In the genomic region with DNA sequence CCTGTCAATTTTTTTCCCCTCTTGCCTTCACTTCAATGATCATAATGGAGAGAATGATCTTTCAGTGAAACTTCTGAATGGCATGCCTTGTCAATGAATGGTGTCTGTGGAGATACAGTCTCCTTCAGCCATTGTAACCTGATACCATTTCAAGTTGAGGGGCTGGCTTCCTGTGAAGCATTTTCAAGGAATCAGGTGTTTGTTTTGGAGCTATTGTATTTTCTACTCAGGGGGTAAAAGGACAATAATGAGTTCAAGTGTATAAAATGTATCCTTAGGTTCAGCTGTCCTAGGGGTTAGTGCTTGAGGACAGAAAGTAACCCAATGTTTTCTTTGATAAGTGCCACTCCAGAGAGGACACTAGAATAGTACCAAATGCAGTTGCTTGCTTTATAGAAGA, we compare ENCODE assay signal across 28 cellular contexts. TPM values are rescaled to one million over a fixed set of nuclear protein-coding genes. Genes with fewer than 3 reads are reported as not detected.
DNase-seq lines count a peak whose midpoint lies in the region; ATAC-seq and TF ChIP-seq lines count a peak whose summit lies in the region.
"Had no signal": no experiment of that assay in that cellular context is flagged by ENCODE, and none has a peak within 500 bp of the region (broad histone marks: within the 10 kb centered on the region; RNA-seq: fewer than 3 reads in every experiment).

No MANE protein-coding gene starts in this region.

- no peaks in the 10 kb centered on the region for H4K20me1 ChIP-seq in PC-3 (ENCODE audit: low read length)

- ATAC-seq in PC-3 (no peak), HG02798 (IDR thresholded peaks at IDR 0.05; ENCODE audit: poor library complexity, unreplicated experiment) (no peak)
- ATAC-seq: gastroesophageal sphincter; GM12878; naive thymus-derived CD8-positive, alpha-beta T cell had no signal

- H3K27me3 ChIP-seq in PC-3 (ENCODE audit: low read length) (no peaks in the 10 kb centered on the region), spleen (replicated peaks in 1 of 7) (peaks cover 0 to 20% (median 0%) of the 10 kb centered on the region in 7 donors)
- H3K27me3 ChIP-seq: vagina had no signal

- H3K36me3 ChIP-seq in PC-3 (ENCODE audit: low read depth, low read length) (no peaks in the 10 kb centered on the region), spleen (no peaks in the 10 kb centered on the region)
- H3K36me3 ChIP-seq: gastroesophageal sphincter, prostate gland, vagina had no signal

- H3K27ac Mint-ChIP-seq in nephron: peak overlapping the region in 2 of 3 experiments; percentile 2 to 51
- no peak overlapping the region for H3K27ac Mint-ChIP-seq in glutamatergic neuron (ENCODE audit: unreplicated experiment)
- H3K27ac Mint-ChIP-seq: activated CD4-positive, alpha-beta T cell treated with anti-CD3 and anti-CD28 coated beads, Interleukin-2, amount 10 ng/mL, durations not matched to agents 7 days and 5 days; HFFc6; immature natural killer cell; naive thymus-derived CD8-positive, alpha-beta T cell had no signal

- peaks cover 20% of the 10 kb centered on the region for H3K27me3 Mint-ChIP-seq in nephron (ENCODE audit: low read depth)
- H3K27me3 Mint-ChIP-seq in glutamatergic neuron (ENCODE audit: unreplicated experiment): peaks cover 1% of the 10 kb centered on the region
- H3K27me3 Mint-ChIP-seq: activated CD4-positive, alpha-beta T cell treated with anti-CD3 and anti-CD28 coated beads, Interleukin-2, amount 10 ng/mL, durations not matched to agents 7 days and 5 days had no signal

- H3K79me2 ChIP-seq in PC-3 (ENCODE audit: low read length): no peaks in the 10 kb centered on the region

- H3K4me3 ChIP-seq in PC-3 (ENCODE audit: low read length) (no peak overlapping the region), spleen (no peak overlapping the region)
- H3K4me3 ChIP-seq: gastroesophageal sphincter, GM12878, lung, prostate gland, skin epidermis, vagina had no signal

- H3K4me1 ChIP-seq in PC-3 (ENCODE audit: insufficient read depth, low read length) (peaks cover 12% of the 10 kb centered on the region), spleen (no peaks in the 10 kb centered on the region)
- H3K4me1 ChIP-seq: gastroesophageal sphincter, prostate gland, vagina had no signal

- H3K4me1 Mint-ChIP-seq in nephron (peaks cover 42% of the 10 kb centered on the region), glutamatergic neuron (ENCODE audit: low read depth, unreplicated experiment) (no peaks in the 10 kb centered on the region)
- H3K4me1 Mint-ChIP-seq: activated CD4-positive, alpha-beta T cell treated with anti-CD3 and anti-CD28 coated beads, Interleukin-2, amount 10 ng/mL, durations not matched to agents 7 days and 5 days; immature natural killer cell; naive thymus-derived CD8-positive, alpha-beta T cell had no signal

- TF ChIP-seq CTCF in PC-3 (conservative IDR thresholded peaks at IDR 0.05; ENCODE audit: low read depth, low read length) (no peak), nephron (IDR thresholded peaks at IDR 0.05; ENCODE audit: unreplicated experiment in 3 of 3) (no peak), spleen (IDR thresholded peaks at IDR 0.05 in 8 of 11, conservative IDR thresholded peaks at IDR 0.05 in 3 of 11) (no peak), glutamatergic neuron (IDR thresholded peaks at IDR 0.05; ENCODE audit: partially characterized antibody, unreplicated experiment) (no peak)

- no peak overlapping the region for H3K4me2 ChIP-seq in PC-3 (ENCODE audit: low read length)

- H3K4me3 Mint-ChIP-seq in nephron (no peak overlapping the region), glutamatergic neuron (ENCODE audit: unreplicated experiment) (no peak overlapping the region)
- H3K4me3 Mint-ChIP-seq: activated CD4-positive, alpha-beta T cell treated with anti-CD3 and anti-CD28 coated beads, Interleukin-2, amount 10 ng/mL, durations not matched to agents 7 days and 5 days; HFFc6; immature natural killer cell; naive thymus-derived CD8-positive, alpha-beta T cell had no signal

- H3K27ac ChIP-seq in PC-3 (ENCODE audit: low read length) (no peak overlapping the region), spleen (no peak overlapping the region)
- H3K27ac ChIP-seq: gastroesophageal sphincter, prostate gland, skin epidermis, vagina had no signal

- peak; percentile 6 for DNase-seq in Daoy (ENCODE audit: low read depth)
- peak; percentile 19 for DNase-seq in NCI-H146 (lab: John Stamatoyannopoulos, UW)
- DNase-seq in PC-3: peak; percentile 21
- DNase-seq in spleen: no peak
- no peak for DNase-seq in glutamatergic neuron
- DNase-seq: activated CD4-positive, alpha-beta T cell treated with anti-CD3 and anti-CD28 coated beads, Interleukin-2, amount 10 ng/mL, durations not matched to agents 7 days and 5 days; activated CD8-positive, alpha-beta memory T cell treated with anti-CD3 and anti-CD28 coated beads, Interleukin-2, amount 50 U/mL, for 48 hours; activated gamma-delta T cell treated with Interleukin-2 at 50 U/mL for 16 hours; AML-193; GF-D8; HFFc6; immature natural killer cell; naive thymus-derived CD8-positive, alpha-beta T cell; NCI-H2081; NK-92 treated with Interleukin-12 subunit alpha and Interleukin-12 subunit beta, amount 100 ng/mL, for 24 hours; stimulated activated CD4-positive, alpha-beta T cell treated with anti-CD3 and anti-CD28 coated beads, Interleukin-4, amount 100 ng/mL, for 1 hour; SW 1271 had no signal

- H3F3A ChIP-seq in PC-3 (ENCODE audit: low read length, unreplicated experiment): no peaks in the 10 kb centered on the region

- POLR2A ChIA-PET in PC-3 (lab: Charles Lee; ENCODE audit: unreplicated experiment): no interaction called here

- no peak overlapping the region for H2AFZ ChIP-seq in PC-3 (ENCODE audit: low read length)

- CTCF ChIA-PET in PC-3 (lab: Charles Lee): no interaction called here

- no TSS peak for BruUV-seq in PC-3 (replicated peaks; lab: Mats Ljungman, UMichigan)

- no peaks in the 10 kb centered on the region for H3K9me2 ChIP-seq in PC-3 (replicated peaks; ENCODE audit: low read length)

- no peak overlapping the region for H3K9ac ChIP-seq in PC-3 (ENCODE audit: low read length)

- TF ChIP-seq POLR2A in spleen (IDR thresholded peaks at IDR 0.05): no peak

- intact Hi-C loops in PC-3 (cut with micrococcal nuclease): no loop called here
- intact Hi-C loops in spleen (cut with DNase I; ENCODE audit: low total_unique reads): no loop called here

- H3K36me3 Mint-ChIP-seq in nephron (ENCODE audit: low read depth): no peaks in the 10 kb centered on the region
- no peaks in the 10 kb centered on the region for H3K36me3 Mint-ChIP-seq in glutamatergic neuron (ENCODE audit: unreplicated experiment)
- H3K36me3 Mint-ChIP-seq: immature natural killer cell; naive thymus-derived CD8-positive, alpha-beta T cell had no signal

- H3K9me3 Mint-ChIP-seq in nephron: no peaks in the 10 kb centered on the region
- H3K9me3 Mint-ChIP-seq in glutamatergic neuron (ENCODE audit: unreplicated experiment): no peaks in the 10 kb centered on the region
- H3K9me3 Mint-ChIP-seq: activated CD4-positive, alpha-beta T cell treated with anti-CD3 and anti-CD28 coated beads, Interleukin-2, amount 10 ng/mL, durations not matched to agents 7 days and 5 days; HFFc6; immature natural killer cell; naive thymus-derived CD8-positive, alpha-beta T cell had no signal

- no peaks in the 10 kb centered on the region for H3K9me3 ChIP-seq in PC-3 (ENCODE audit: low read length)
- no peaks in the 10 kb centered on the region for H3K9me3 ChIP-seq in spleen
- H3K9me3 ChIP-seq: gastroesophageal sphincter, prostate gland, vagina had no signal

RNA-seq across cellular contexts. Expression of gene CBY2, which starts 23.8 kb away (rescaled TPM):
- total RNA-seq in Daoy (2014; rRNA removed; shearing (Covaris generic)): not detected in 2 replicates
- not detected in 2 replicates for total RNA-seq in PC-3 (2014; rRNA removed)
- total RNA-seq in spleen: under 1 TPM in 1 of 7 donors, not detected in 6; 0.61 TPM
- polyA plus RNA-seq in spleen: not detected
- not detected for total RNA-seq in glutamatergic neuron (ENCODE audit: unreplicated experiment)
- total RNA-seq: activated CD4-positive, alpha-beta T cell treated with anti-CD3 and anti-CD28 coated beads, Interleukin-2, amount 10 ng/mL, durations not matched to agents 7 days and 5 days; cardiac septum; dermis microvascular lymphatic vessel endothelial cell; gastroesophageal sphincter; HFFc6; lung; naive thymus-derived CD8-positive, alpha-beta T cell; vagina had no signal
- polyA plus RNA-seq: esophagus; immature natural killer cell; lung; naive thymus-derived CD8-positive, alpha-beta T cell had no signal

Comparison
In these comparisons a context has a peak if more than half of its experiments do, and no peak if none do; other contexts are left out.
1. DNase-seq: peak in Daoy (single experiment), NCI-H146 (single experiment) and PC-3 (single experiment); none in spleen (single experiment) and glutamatergic neuron (single experiment).